In the genomic region with DNA sequence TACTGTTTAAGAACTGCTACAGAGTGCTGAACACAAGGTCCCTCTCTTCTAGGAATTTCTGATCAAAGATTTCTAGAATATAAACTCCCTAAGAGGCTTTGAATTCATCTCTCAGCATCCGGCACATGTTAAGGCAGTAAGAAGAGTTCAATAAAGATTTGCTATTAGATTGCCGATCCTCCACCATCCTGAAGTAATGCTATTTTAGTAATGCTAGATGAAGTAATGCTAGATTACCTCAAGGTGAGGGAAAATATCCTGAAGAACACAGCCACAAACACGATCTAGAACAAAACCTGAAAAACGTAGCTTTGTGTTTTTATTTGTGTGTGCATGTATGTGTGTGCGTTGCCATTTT, we compare ENCODE assay signal across 8 cellular contexts. TPM values are rescaled to one million over a fixed set of nuclear protein-coding genes. Genes with fewer than 3 reads are reported as not detected.
DNase-seq lines count a peak whose midpoint lies in the region; ATAC-seq and TF ChIP-seq lines count a peak whose summit lies in the region.

No MANE protein-coding gene starts in this region.

- no peaks in the 10 kb centered on the region for H3K27me3 ChIP-seq in effector memory CD4-positive, alpha-beta T cell (replicated peaks; ENCODE audit: control insufficient read depth, insufficient read depth, low read length, poor library complexity, severe bottlenecking)
- no peaks in the 10 kb centered on the region for H3K27me3 ChIP-seq in neural cell (ENCODE audit: insufficient read depth, low read depth, low read length)

- ATAC-seq in GM18517 (IDR thresholded peaks at IDR 0.05; ENCODE audit: unreplicated experiment): no peak
- ATAC-seq in HG02852 (IDR thresholded peaks at IDR 0.05; ENCODE audit: unreplicated experiment): no peak

- H3K36me3 ChIP-seq in effector memory CD4-positive, alpha-beta T cell (ENCODE audit: control insufficient read depth, insufficient read depth, low read length): peaks cover 23% of the 10 kb centered on the region
- H3K36me3 ChIP-seq in neural cell (ENCODE audit: insufficient read depth, low read length): no peaks in the 10 kb centered on the region

- intact Hi-C loops in CD14-positive monocyte (cut with micrococcal nuclease): loop anchor here (2.0 to 10.0 kb wide), 4 partner anchors 14 to 334 kb away; partner anchors contain the start of gene MYL12A (in 1 of the 2)

- peak overlapping the region; percentile 96 to 99 (median 98) for H3K27ac Mint-ChIP-seq in CD14-positive monocyte

- H3K4me1 Mint-ChIP-seq in CD14-positive monocyte: peaks cover 61% of the 10 kb centered on the region

- H3K27ac ChIP-seq in effector memory CD4-positive, alpha-beta T cell (ENCODE audit: insufficient read depth, low read length, poor library complexity, severe bottlenecking): peak overlapping the region; percentile 98
- peak overlapping the region; percentile 81 for H3K27ac ChIP-seq in neural cell (ENCODE audit: low read length)

- H3K36me3 Mint-ChIP-seq in CD14-positive monocyte: peaks cover 26 to 29% of the 10 kb centered on the region in 2 donors

- TF ChIP-seq RAD21 in neural cell (conservative IDR thresholded peaks at IDR 0.05): no peak

- H2AFZ ChIP-seq in neural cell (ENCODE audit: low read depth, low read length): peak overlapping the region; percentile 98

- no peak for TF ChIP-seq EP300 in neural cell (conservative IDR thresholded peaks at IDR 0.05; ENCODE audit: poor library complexity, severe bottlenecking)

- DNase-seq in CD14-positive monocyte (ENCODE audit: low spot score): no peak
- DNase-seq in NCI-H2227 treated with DMSO at 0.1 percent for 48 hours (lab: John Stamatoyannopoulos, UW): peak; percentile 76
- DNase-seq in effector memory CD4-positive, alpha-beta T cell: no peak
- no peak for DNase-seq in HT-29 (ENCODE audit: low spot score)
- DNase-seq in NCI-H2081 treated with DMSO at 0.1 percent for 48 hours (lab: John Stamatoyannopoulos, UW): no peak

- peak overlapping the region; percentile 84 for H3K4me3 ChIP-seq in effector memory CD4-positive, alpha-beta T cell (ENCODE audit: insufficient read depth, low read depth, low read length, poor library complexity, severe bottlenecking)
- peak overlapping the region; percentile 93 for H3K4me3 ChIP-seq in neural cell (ENCODE audit: low read length)

- peaks cover 22% of the 10 kb centered on the region for H3K4me1 ChIP-seq in effector memory CD4-positive, alpha-beta T cell (ENCODE audit: control insufficient read depth, insufficient read depth, low read length, poor library complexity, severe bottlenecking)

- H3K9me3 ChIP-seq in effector memory CD4-positive, alpha-beta T cell (ENCODE audit: control insufficient read depth, low read length): no peaks in the 10 kb centered on the region
- no peaks in the 10 kb centered on the region for H3K9me3 ChIP-seq in neural cell (ENCODE audit: low read length)

- peaks cover 37% of the 10 kb centered on the region for H3K79me2 ChIP-seq in neural cell (replicated peaks; ENCODE audit: insufficient read depth, low read length)

- H4K20me1 ChIP-seq in neural cell (ENCODE audit: insufficient read depth): peaks cover 4% of the 10 kb centered on the region

- H3K4me2 ChIP-seq in neural cell (ENCODE audit: low read length): peak overlapping the region; percentile 76

- TF ChIP-seq CTCF in CD14-positive monocyte (IDR thresholded peaks at IDR 0.05) (no peak), neural cell (IDR thresholded peaks at IDR 0.05; ENCODE audit: poor library complexity, severe bottlenecking) (no peak)

- peak overlapping the region; percentile 91 for H3K9ac ChIP-seq in neural cell (ENCODE audit: low read length)

- no peaks in the 10 kb centered on the region for H3K27me3 Mint-ChIP-seq in CD14-positive monocyte (ENCODE audit: low read depth in 3 of 3)

- H3F3A ChIP-seq in neural cell (ENCODE audit: insufficient read depth, low read length, poor library complexity, severe bottlenecking): no peaks in the 10 kb centered on the region

- peaks cover 0 to 2% (median 0%) of the 10 kb centered on the region in 7 donors for H3K9me3 Mint-ChIP-seq in CD14-positive monocyte

- no peaks in the 10 kb centered on the region for H3K9me2 ChIP-seq in neural cell (ENCODE audit: insufficient read depth, low read length)

- H3K4me3 Mint-ChIP-seq in CD14-positive monocyte: peak overlapping the region; percentile 82 to 95

TF ChIP-seq in neural cell, 6 proteins besides CTCF, POLR2A, EP300 and RAD21:
- no peak for TF ChIP-seq TAF1 (IDR thresholded peaks at IDR 0.05; ENCODE audit: low read depth)
- TF ChIP-seq SMC3 (conservative IDR thresholded peaks at IDR 0.05; ENCODE audit: poor library complexity): no peak
- no peak for TF ChIP-seq POLR2AphosphoS5 (IDR thresholded peaks at IDR 0.05)
- TF ChIP-seq REST (IDR thresholded peaks at IDR 0.05; ENCODE audit: borderline replicate concordance): no peak
- TF ChIP-seq MXI1 (conservative IDR thresholded peaks at IDR 0.05; ENCODE audit: poor library complexity, severe bottlenecking): no peak
- no peak for TF ChIP-seq EZH2 (IDR thresholded peaks at IDR 0.05; ENCODE audit: borderline replicate concordance, insufficient read depth, low read length, poor library complexity, severe bottlenecking)

RNA-seq across cellular contexts. Expression of gene MYL12B, which starts 0.9 kb away (rescaled TPM):
- polyA plus RNA-seq in CD14-positive monocyte (100 to 1,000 TPM; 727 to 814 TPM), neural cell (384 and 409 TPM in 2 replicates)
- 167 and 182 TPM in 2 replicates for polyA minus RNA-seq in neural cell
- total RNA-seq in HT-29 (2014; rRNA removed; shearing (Covaris generic)): 483 and 484 TPM in 2 replicates

RNA-seq across cellular contexts. Expression of gene MYL12A, which starts 13.4 kb away (rescaled TPM):
- 1,000 to 10,000 TPM; 1,139 to 1,360 TPM for polyA plus RNA-seq in CD14-positive monocyte
- polyA plus RNA-seq in neural cell: 57.9 and 62.7 TPM in 2 replicates
- polyA minus RNA-seq in neural cell: 25.1 and 36.0 TPM in 2 replicates
- total RNA-seq in HT-29 (2014; rRNA removed; shearing (Covaris generic)): 559 and 564 TPM in 2 replicates

RNA-seq across cellular contexts. Expression of gene MYOM1, which starts 41.2 kb away (rescaled TPM):
- polyA plus RNA-seq in CD14-positive monocyte (under 1 TPM; 0.05 to 0.22 TPM), neural cell (0.40 and 1.7 TPM in 2 replicates)
- 1.9 and 2.0 TPM in 2 replicates for polyA minus RNA-seq in neural cell
- total RNA-seq in HT-29 (2014; rRNA removed; shearing (Covaris generic)): 0.10 and 0.13 TPM in 2 replicates

Comparison
In these comparisons a context has a peak if more than half of its experiments do, and no peak if none do; other contexts are left out.
1. RNA of gene MYL12A, which starts 13.4 kb away (polyA plus RNA-seq): 1,139 to 1,360 TPM in CD14-positive monocyte; 57.9 to 62.7 TPM in neural cell; every median in the first group is over 10 times any median in the second.